In genomic region chr5:14155075-14155474, GRCh38 we compare ENCODE assay signal across 8 cellular contexts. TPM values are rescaled to one million over a fixed set of nuclear protein-coding genes. Genes with fewer than 3 reads are reported as not detected.
DNase-seq lines count a peak whose midpoint lies in the region; ATAC-seq and TF ChIP-seq lines count a peak whose summit lies in the region.
"Had no signal": no experiment of that assay in that cellular context is flagged by ENCODE, and none has a peak within 500 bp of the region (broad histone marks: within the 10 kb centered on the region; RNA-seq: fewer than 3 reads in every experiment).

No MANE protein-coding gene starts in this region.

- H3K9ac ChIP-seq in OCI-LY3 (ENCODE audit: low read length), result no peak overlapping the region
- H3K9ac ChIP-seq in colonic mucosa (ENCODE audit: low read depth in 2 of 2, low read length in 2 of 2), result no peak overlapping the region

- intact Hi-C loops in adrenal gland (cut with DNase I), result no loop called here
- intact Hi-C loops in colonic mucosa (cut with DNase I), result no loop called here

- H3K79me2 ChIP-seq in OCI-LY3 (ENCODE audit: low read length), result no peaks in the 10 kb centered on the region

- H3K36me3 ChIP-seq in OCI-LY3 (replicated peaks; ENCODE audit: low read depth, low read length) (no peaks in the 10 kb centered on the region), adrenal gland (replicated peaks in 1 of 2) (no peaks in the 10 kb centered on the region), colonic mucosa (no peaks in the 10 kb centered on the region)

- H2AFZ ChIP-seq in OCI-LY3 (ENCODE audit: low read depth, low read length), result no peak overlapping the region

- peaks cover 35% of the 10 kb centered on the region for H3K4me1 Mint-ChIP-seq in stimulated activated memory B cell treated with anti-CD40 and anti-IgM and Interleukin-4, amounts not matched to agents 10 μg/mL and 1 μg/mL and 100 μg/mL, for 72 hours

- no peaks in the 10 kb centered on the region for H3K27me3 Mint-ChIP-seq in stimulated activated memory B cell treated with anti-CD40 and anti-IgM and Interleukin-4, amounts not matched to agents 10 μg/mL and 1 μg/mL and 100 μg/mL, for 72 hours

- H3K4me1 ChIP-seq in OCI-LY3 (ENCODE audit: low read length) (peaks cover 14% of the 10 kb centered on the region), adrenal gland (replicated peaks in 1 of 2) (peaks cover 10 to 30% of the 10 kb centered on the region in 2 donors), colonic mucosa (peaks cover 10% of the 10 kb centered on the region)

- H3K4me2 ChIP-seq in OCI-LY3 (ENCODE audit: low read length), result peak overlapping the region; percentile 34

- H3K27ac Mint-ChIP-seq in stimulated activated memory B cell treated with anti-CD40 and anti-IgM and Interleukin-4, amounts not matched to agents 10 μg/mL and 1 μg/mL and 100 μg/mL, for 72 hours, result no peak overlapping the region

- DNase-seq in adrenal gland (no peak), colonic mucosa (no peak)
- no peak for DNase-seq in activated CD4-positive, alpha-beta T cell treated with anti-CD3 and anti-CD28 coated beads, Interleukin-2, amount 50 U/mL, for 1 hour
- DNase-seq: activated gamma-delta T cell treated with Interleukin-2 at 50 U/mL for 16 hours had no signal

- ATAC-seq in HG02884 (IDR thresholded peaks at IDR 0.05; ENCODE audit: unreplicated experiment), result peak; percentile 70
- ATAC-seq in stimulated activated memory B cell treated with anti-CD40 and anti-IgM and Interleukin-4, amounts not matched to agents 10 μg/mL and 1 μg/mL and 100 μg/mL, for 72 hours, result peak; percentile 95

- H4K20me1 ChIP-seq in OCI-LY3 (ENCODE audit: insufficient read depth, low read length), result no peaks in the 10 kb centered on the region

- no peak for TF ChIP-seq CTCF in OCI-LY3 (IDR thresholded peaks at IDR 0.05; ENCODE audit: low read depth, low read length)
- no peak for TF ChIP-seq CTCF in adrenal gland (IDR thresholded peaks at IDR 0.05)
- TF ChIP-seq CTCF in colonic mucosa (IDR thresholded peaks at IDR 0.05), result no peak

- H3K4me3 ChIP-seq in OCI-LY3 (ENCODE audit: low read length), result no peak overlapping the region
- no peak overlapping the region for H3K4me3 ChIP-seq in adrenal gland
- H3K4me3 ChIP-seq in colonic mucosa, result no peak overlapping the region

- H3K9me3 ChIP-seq in OCI-LY3 (ENCODE audit: insufficient read depth, low read length) (no peaks in the 10 kb centered on the region), adrenal gland (replicated peaks in 1 of 3) (no peaks in the 10 kb centered on the region), colonic mucosa (no peaks in the 10 kb centered on the region)

- TF ChIP-seq POLR2A in GM19099 (IDR thresholded peaks at IDR 0.05; ENCODE audit: extremely low read depth, insufficient read length, low read depth) (peak; percentile 28), adrenal gland (IDR thresholded peaks at IDR 0.05) (no peak)

- H3K9me3 Mint-ChIP-seq in stimulated activated memory B cell treated with anti-CD40 and anti-IgM and Interleukin-4, amounts not matched to agents 10 μg/mL and 1 μg/mL and 100 μg/mL, for 72 hours, result no peaks in the 10 kb centered on the region

- H3K27me3 ChIP-seq in OCI-LY3 (ENCODE audit: low read depth, low read length) (0 out of 2 replicates have a peak, but pooled peaks cover 3% of the 10 kb centered on the region), adrenal gland (no peaks in the 10 kb centered on the region), colonic mucosa (no peaks in the 10 kb centered on the region)

- H3K36me3 Mint-ChIP-seq in stimulated activated memory B cell treated with anti-CD40 and anti-IgM and Interleukin-4, amounts not matched to agents 10 μg/mL and 1 μg/mL and 100 μg/mL, for 72 hours, result no peaks in the 10 kb centered on the region

- H3K27ac ChIP-seq in OCI-LY3 (ENCODE audit: low read length) (no peak overlapping the region), adrenal gland (no peak overlapping the region), colonic mucosa (no peak overlapping the region)

- 77 to 87% (median 83%) methylated on average over 1 of the region's 1 CpG for WGBS in adrenal gland, 4 donors

- no peak overlapping the region for H3K4me3 Mint-ChIP-seq in stimulated activated memory B cell treated with anti-CD40 and anti-IgM and Interleukin-4, amounts not matched to agents 10 μg/mL and 1 μg/mL and 100 μg/mL, for 72 hours

RNA-seq across cellular contexts. Expression of gene TRIO, which starts 11.9 kb away (rescaled TPM):
- total RNA-seq in adrenal gland (100 to 1,000 TPM in 1 of 8 donors, 10 to 100 TPM in 7; 41.1 to 108 (median 72.4) TPM), colonic mucosa (100 to 1,000 TPM; 134 to 138 TPM)
- polyA plus RNA-seq in adrenal gland, result 100 to 1,000 TPM in 1 of 3 donors, 10 to 100 TPM in 2; 27.3 to 109 (median 58.9) TPM
